1 cellular context compared by ENCODE assay signal in the genomic region with DNA sequence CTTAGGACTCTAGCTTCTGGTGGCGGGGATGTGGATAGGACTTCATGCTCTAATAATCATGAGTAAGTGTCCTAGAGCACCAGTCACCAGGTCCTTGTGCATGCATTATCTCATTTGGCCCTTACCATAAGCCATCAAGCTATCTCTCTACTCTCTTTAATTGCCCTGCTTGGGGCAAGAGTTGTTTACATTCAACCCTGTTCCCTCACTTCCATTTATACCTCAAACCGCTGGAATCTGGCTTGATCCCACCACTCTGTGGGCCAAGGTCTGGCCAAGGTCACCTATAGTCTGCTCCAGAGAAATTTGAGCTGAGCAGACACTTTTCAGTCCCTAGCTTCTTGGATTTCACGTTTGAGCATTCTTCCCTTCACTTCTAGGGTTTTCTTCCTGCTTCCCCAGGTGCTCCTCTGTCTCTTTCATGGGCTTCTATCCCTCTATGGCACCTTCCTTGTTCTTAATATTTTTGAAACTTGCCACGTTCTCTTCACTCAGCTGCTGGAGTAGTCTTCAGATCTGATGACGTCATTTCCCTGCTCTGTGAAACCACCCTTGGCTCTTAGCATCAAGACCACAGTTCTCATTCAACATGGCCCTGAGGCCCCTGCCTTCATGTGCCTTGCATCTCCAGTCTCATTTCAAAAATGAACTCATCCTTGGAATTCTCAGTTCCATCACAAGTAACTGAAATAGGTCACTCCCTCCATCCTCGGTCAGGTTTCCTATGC.
A peak's percentile ranks its signal among the peaks of the same experiment; 100 is the strongest.
TF ChIP-seq lines count a peak whose summit lies in the region.

No MANE protein-coding gene starts in this region.

TF ChIP-seq in K562, 482 proteins besides CTCF, POLR2A, EP300 and RAD21 (continued from another document and continues in another):
- TF ChIP-seq CHCHD3 (CRISPR knock-in tag; IDR thresholded peaks at IDR 0.05) (no peak), ZNF507 (tag; conservative IDR thresholded peaks at IDR 0.05) (no peak), BRCA1 (IDR thresholded peaks at IDR 0.05) (no peak), BRCA1 (CRISPR knock-in tag; IDR thresholded peaks at IDR 0.05) (no peak), ZNF668 (CRISPR knock-in tag; IDR thresholded peaks at IDR 0.05) (no peak), CAMTA2 (CRISPR knock-in tag; conservative IDR thresholded peaks at IDR 0.05) (no peak), SMAD3 (CRISPR knock-in tag; conservative IDR thresholded peaks at IDR 0.05) (no peak), ZNF707 (CRISPR knock-in tag; conservative IDR thresholded peaks at IDR 0.05) (no peak), ESRRB (CRISPR knock-in tag; IDR thresholded peaks at IDR 0.05; ENCODE audit: borderline replicate concordance) (no peak), TARDBP (IDR thresholded peaks at IDR 0.05) (no peak), ZNF316 (IDR thresholded peaks at IDR 0.05) (peak; percentile 77), HLTF (IDR thresholded peaks at IDR 0.05) (no peak), MTA2 (IDR thresholded peaks at IDR 0.05; ENCODE audit: low read depth) (no peak), ZNF830 (CRISPR knock-in tag; IDR thresholded peaks at IDR 0.05) (no peak), WHSC1 (IDR thresholded peaks at IDR 0.05; ENCODE audit: low read length) (no peak), SMAD4 (CRISPR knock-in tag; conservative IDR thresholded peaks at IDR 0.05) (no peak), ZNF3 (CRISPR knock-in tag; IDR thresholded peaks at IDR 0.05) (no peak), ESRRA (IDR thresholded peaks at IDR 0.05; ENCODE audit: borderline replicate concordance, low read depth) (no peak), SAP30 (IDR thresholded peaks at IDR 0.05; ENCODE audit: borderline replicate concordance, insufficient read depth, low read depth, low read length, poor library complexity, severe bottlenecking) (no peak), U2AF1 (optimal IDR thresholded peaks at IDR 0.05; ENCODE audit: low read depth, low read length) (no peak), RHOXF2B (CRISPR knock-in tag; conservative IDR thresholded peaks at IDR 0.05) (no peak), NUFIP1 (IDR thresholded peaks at IDR 0.05; ENCODE audit: partially characterized antibody) (no peak), ATF1 (CRISPR knock-in tag; IDR thresholded peaks at IDR 0.05) (peak; percentile 10; the same call in 1 of the 2 replicates), ATF1 (tag; IDR thresholded peaks at IDR 0.05) (no peak), TAF15 (IDR thresholded peaks at IDR 0.05; ENCODE audit: low read depth, low read length) (no peak), ZBTB17 (CRISPR knock-in tag; IDR thresholded peaks at IDR 0.05) (no peak), SPI1 (IDR thresholded peaks at IDR 0.05; ENCODE audit: borderline replicate concordance, low read depth, low read length) (no peak), GATAD2A (IDR thresholded peaks at IDR 0.05) (no peak), ZNF764 (CRISPR knock-in tag; IDR thresholded peaks at IDR 0.05; ENCODE audit: low read depth) (no peak), C11orf30 (IDR thresholded peaks at IDR 0.05; ENCODE audit: low read depth) (peak; percentile 74), ELF2 (CRISPR knock-in tag; IDR thresholded peaks at IDR 0.05) (no peak), STAT5A (IDR thresholded peaks at IDR 0.05; ENCODE audit: borderline replicate concordance, low read length) (no peak), CREM (IDR thresholded peaks at IDR 0.05; ENCODE audit: low read depth) (peak; percentile 33; the same call in 1 of the 2 replicates), ZNF561 (CRISPR knock-in tag; conservative IDR thresholded peaks at IDR 0.05) (no peak), FOXK2 (conservative IDR thresholded peaks at IDR 0.05 in 1 of 2, IDR thresholded peaks at IDR 0.05 in 1 of 2; ENCODE audit: low read depth in 2 of 2) (no peak), KHSRP (IDR thresholded peaks at IDR 0.05) (no peak), CSDE1 (IDR thresholded peaks at IDR 0.05) (no peak), POLR3G (IDR thresholded peaks at IDR 0.05; ENCODE audit: extremely low read depth, insufficient read length, insufficient replicate concordance) (no peak), LCOR (CRISPR knock-in tag; IDR thresholded peaks at IDR 0.05) (no peak), MAFG (tag; conservative IDR thresholded peaks at IDR 0.05) (peak; percentile 78), ZNF431 (CRISPR knock-in tag; IDR thresholded peaks at IDR 0.05) (no peak), CHD4 (IDR thresholded peaks at IDR 0.05; ENCODE audit: insufficient read depth, insufficient replicate concordance, low read depth, low read length, poor library complexity, severe bottlenecking) (no peak), ZNF445 (CRISPR knock-in tag; IDR thresholded peaks at IDR 0.05; ENCODE audit: low read depth) (no peak), FOXP1 (CRISPR knock-in tag; IDR thresholded peaks at IDR 0.05) (no peak)
- TF ChIP-seq, protein P1, sequence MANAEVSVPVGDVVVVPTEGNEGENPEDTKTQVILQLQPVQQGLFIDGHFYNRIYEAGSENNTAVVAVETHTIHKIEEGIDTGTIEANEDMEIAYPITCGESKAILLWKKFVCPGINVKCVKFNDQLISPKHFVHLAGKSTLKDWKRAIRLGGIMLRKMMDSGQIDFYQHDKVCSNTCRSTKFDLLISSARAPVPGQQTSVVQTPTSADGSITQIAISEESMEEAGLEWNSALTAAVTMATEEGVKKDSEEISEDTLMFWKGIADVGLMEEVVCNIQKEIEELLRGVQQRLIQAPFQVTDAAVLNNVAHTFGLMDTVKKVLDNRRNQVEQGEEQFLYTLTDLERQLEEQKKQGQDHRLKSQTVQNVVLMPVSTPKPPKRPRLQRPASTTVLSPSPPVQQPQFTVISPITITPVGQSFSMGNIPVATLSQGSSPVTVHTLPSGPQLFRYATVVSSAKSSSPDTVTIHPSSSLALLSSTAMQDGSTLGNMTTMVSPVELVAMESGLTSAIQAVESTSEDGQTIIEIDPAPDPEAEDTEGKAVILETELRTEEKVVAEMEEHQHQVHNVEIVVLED (CRISPR knock-in tag; IDR thresholded peaks at IDR 0.05): no peak
- TF ChIP-seq, protein P2, sequence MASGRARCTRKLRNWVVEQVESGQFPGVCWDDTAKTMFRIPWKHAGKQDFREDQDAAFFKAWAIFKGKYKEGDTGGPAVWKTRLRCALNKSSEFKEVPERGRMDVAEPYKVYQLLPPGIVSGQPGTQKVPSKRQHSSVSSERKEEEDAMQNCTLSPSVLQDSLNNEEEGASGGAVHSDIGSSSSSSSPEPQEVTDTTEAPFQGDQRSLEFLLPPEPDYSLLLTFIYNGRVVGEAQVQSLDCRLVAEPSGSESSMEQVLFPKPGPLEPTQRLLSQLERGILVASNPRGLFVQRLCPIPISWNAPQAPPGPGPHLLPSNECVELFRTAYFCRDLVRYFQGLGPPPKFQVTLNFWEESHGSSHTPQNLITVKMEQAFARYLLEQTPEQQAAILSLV (tag; IDR thresholded peaks at IDR 0.05): no peak
- TF ChIP-seq, protein P3, sequence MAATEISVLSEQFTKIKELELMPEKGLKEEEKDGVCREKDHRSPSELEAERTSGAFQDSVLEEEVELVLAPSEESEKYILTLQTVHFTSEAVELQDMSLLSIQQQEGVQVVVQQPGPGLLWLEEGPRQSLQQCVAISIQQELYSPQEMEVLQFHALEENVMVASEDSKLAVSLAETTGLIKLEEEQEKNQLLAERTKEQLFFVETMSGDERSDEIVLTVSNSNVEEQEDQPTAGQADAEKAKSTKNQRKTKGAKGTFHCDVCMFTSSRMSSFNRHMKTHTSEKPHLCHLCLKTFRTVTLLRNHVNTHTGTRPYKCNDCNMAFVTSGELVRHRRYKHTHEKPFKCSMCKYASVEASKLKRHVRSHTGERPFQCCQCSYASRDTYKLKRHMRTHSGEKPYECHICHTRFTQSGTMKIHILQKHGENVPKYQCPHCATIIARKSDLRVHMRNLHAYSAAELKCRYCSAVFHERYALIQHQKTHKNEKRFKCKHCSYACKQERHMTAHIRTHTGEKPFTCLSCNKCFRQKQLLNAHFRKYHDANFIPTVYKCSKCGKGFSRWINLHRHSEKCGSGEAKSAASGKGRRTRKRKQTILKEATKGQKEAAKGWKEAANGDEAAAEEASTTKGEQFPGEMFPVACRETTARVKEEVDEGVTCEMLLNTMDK (IDR thresholded peaks at IDR 0.05; ENCODE audit: borderline replicate concordance, insufficient read depth, low read depth, low read length, poor library complexity, severe bottlenecking): no peak
- TF ChIP-seq, protein P4, sequence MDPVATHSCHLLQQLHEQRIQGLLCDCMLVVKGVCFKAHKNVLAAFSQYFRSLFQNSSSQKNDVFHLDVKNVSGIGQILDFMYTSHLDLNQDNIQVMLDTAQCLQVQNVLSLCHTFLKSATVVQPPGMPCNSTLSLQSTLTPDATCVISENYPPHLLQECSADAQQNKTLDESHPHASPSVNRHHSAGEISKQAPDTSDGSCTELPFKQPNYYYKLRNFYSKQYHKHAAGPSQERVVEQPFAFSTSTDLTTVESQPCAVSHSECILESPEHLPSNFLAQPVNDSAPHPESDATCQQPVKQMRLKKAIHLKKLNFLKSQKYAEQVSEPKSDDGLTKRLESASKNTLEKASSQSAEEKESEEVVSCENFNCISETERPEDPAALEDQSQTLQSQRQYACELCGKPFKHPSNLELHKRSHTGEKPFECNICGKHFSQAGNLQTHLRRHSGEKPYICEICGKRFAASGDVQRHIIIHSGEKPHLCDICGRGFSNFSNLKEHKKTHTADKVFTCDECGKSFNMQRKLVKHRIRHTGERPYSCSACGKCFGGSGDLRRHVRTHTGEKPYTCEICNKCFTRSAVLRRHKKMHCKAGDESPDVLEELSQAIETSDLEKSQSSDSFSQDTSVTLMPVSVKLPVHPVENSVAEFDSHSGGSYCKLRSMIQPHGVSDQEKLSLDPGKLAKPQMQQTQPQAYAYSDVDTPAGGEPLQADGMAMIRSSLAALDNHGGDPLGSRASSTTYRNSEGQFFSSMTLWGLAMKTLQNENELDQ (CRISPR knock-in tag; IDR thresholded peaks at IDR 0.05; ENCODE audit: borderline replicate concordance): no peak
- TF ChIP-seq, protein P5, sequence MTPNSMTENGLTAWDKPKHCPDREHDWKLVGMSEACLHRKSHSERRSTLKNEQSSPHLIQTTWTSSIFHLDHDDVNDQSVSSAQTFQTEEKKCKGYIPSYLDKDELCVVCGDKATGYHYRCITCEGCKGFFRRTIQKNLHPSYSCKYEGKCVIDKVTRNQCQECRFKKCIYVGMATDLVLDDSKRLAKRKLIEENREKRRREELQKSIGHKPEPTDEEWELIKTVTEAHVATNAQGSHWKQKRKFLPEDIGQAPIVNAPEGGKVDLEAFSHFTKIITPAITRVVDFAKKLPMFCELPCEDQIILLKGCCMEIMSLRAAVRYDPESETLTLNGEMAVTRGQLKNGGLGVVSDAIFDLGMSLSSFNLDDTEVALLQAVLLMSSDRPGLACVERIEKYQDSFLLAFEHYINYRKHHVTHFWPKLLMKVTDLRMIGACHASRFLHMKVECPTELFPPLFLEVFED (CRISPR knock-in tag; conservative IDR thresholded peaks at IDR 0.05): no peak
- TF ChIP-seq, protein P6, sequence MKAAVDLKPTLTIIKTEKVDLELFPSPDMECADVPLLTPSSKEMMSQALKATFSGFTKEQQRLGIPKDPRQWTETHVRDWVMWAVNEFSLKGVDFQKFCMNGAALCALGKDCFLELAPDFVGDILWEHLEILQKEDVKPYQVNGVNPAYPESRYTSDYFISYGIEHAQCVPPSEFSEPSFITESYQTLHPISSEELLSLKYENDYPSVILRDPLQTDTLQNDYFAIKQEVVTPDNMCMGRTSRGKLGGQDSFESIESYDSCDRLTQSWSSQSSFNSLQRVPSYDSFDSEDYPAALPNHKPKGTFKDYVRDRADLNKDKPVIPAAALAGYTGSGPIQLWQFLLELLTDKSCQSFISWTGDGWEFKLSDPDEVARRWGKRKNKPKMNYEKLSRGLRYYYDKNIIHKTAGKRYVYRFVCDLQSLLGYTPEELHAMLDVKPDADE (conservative IDR thresholded peaks at IDR 0.05; ENCODE audit: control insufficient read depth, low read depth, low read length): no peak
- TF ChIP-seq, protein P7, sequence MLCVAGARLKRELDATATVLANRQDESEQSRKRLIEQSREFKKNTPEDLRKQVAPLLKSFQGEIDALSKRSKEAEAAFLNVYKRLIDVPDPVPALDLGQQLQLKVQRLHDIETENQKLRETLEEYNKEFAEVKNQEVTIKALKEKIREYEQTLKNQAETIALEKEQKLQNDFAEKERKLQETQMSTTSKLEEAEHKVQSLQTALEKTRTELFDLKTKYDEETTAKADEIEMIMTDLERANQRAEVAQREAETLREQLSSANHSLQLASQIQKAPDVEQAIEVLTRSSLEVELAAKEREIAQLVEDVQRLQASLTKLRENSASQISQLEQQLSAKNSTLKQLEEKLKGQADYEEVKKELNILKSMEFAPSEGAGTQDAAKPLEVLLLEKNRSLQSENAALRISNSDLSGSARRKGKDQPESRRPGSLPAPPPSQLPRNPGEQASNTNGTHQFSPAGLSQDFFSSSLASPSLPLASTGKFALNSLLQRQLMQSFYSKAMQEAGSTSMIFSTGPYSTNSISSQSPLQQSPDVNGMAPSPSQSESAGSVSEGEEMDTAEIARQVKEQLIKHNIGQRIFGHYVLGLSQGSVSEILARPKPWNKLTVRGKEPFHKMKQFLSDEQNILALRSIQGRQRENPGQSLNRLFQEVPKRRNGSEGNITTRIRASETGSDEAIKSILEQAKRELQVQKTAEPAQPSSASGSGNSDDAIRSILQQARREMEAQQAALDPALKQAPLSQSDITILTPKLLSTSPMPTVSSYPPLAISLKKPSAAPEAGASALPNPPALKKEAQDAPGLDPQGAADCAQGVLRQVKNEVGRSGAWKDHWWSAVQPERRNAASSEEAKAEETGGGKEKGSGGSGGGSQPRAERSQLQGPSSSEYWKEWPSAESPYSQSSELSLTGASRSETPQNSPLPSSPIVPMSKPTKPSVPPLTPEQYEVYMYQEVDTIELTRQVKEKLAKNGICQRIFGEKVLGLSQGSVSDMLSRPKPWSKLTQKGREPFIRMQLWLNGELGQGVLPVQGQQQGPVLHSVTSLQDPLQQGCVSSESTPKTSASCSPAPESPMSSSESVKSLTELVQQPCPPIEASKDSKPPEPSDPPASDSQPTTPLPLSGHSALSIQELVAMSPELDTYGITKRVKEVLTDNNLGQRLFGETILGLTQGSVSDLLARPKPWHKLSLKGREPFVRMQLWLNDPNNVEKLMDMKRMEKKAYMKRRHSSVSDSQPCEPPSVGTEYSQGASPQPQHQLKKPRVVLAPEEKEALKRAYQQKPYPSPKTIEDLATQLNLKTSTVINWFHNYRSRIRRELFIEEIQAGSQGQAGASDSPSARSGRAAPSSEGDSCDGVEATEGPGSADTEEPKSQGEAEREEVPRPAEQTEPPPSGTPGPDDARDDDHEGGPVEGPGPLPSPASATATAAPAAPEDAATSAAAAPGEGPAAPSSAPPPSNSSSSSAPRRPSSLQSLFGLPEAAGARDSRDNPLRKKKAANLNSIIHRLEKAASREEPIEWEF (CRISPR knock-in tag; IDR thresholded peaks at IDR 0.05): no peak
- TF ChIP-seq, protein P8, sequence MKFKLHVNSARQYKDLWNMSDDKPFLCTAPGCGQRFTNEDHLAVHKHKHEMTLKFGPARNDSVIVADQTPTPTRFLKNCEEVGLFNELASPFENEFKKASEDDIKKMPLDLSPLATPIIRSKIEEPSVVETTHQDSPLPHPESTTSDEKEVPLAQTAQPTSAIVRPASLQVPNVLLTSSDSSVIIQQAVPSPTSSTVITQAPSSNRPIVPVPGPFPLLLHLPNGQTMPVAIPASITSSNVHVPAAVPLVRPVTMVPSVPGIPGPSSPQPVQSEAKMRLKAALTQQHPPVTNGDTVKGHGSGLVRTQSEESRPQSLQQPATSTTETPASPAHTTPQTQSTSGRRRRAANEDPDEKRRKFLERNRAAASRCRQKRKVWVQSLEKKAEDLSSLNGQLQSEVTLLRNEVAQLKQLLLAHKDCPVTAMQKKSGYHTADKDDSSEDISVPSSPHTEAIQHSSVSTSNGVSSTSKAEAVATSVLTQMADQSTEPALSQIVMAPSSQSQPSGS (CRISPR knock-in tag; IDR thresholded peaks at IDR 0.05): 0 out of 2 replicates have a peak, but pooled peaks have one; percentile 44
